ENCODE assay signal across 1 cellular context in the genomic region with DNA sequence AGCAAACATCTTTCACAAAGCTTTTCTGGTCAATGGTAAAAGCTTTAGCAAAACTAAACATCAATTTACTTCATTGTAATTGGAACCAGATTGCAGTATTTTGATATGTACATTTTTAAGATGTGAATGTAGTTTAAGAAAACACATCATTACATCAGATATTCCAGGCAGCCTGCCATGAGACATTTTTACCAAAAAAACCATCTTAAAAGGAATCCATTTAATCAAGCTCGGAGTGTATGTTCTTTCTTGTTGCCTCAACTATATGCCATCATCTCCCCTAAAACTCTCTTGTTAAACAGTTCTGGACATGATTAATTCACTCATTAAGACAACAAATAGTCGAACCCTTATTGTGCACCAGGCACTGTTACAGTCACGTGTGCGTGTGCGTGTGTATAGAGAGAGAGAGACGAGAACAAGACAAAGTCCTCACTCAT.
TF ChIP-seq lines count a peak whose summit lies in the region.

No MANE protein-coding gene starts in this region.

TF ChIP-seq in HCT116, 20 proteins besides CTCF, POLR2A, EP300 and RAD21 (continued from another document):
- TF ChIP-seq, protein P1, sequence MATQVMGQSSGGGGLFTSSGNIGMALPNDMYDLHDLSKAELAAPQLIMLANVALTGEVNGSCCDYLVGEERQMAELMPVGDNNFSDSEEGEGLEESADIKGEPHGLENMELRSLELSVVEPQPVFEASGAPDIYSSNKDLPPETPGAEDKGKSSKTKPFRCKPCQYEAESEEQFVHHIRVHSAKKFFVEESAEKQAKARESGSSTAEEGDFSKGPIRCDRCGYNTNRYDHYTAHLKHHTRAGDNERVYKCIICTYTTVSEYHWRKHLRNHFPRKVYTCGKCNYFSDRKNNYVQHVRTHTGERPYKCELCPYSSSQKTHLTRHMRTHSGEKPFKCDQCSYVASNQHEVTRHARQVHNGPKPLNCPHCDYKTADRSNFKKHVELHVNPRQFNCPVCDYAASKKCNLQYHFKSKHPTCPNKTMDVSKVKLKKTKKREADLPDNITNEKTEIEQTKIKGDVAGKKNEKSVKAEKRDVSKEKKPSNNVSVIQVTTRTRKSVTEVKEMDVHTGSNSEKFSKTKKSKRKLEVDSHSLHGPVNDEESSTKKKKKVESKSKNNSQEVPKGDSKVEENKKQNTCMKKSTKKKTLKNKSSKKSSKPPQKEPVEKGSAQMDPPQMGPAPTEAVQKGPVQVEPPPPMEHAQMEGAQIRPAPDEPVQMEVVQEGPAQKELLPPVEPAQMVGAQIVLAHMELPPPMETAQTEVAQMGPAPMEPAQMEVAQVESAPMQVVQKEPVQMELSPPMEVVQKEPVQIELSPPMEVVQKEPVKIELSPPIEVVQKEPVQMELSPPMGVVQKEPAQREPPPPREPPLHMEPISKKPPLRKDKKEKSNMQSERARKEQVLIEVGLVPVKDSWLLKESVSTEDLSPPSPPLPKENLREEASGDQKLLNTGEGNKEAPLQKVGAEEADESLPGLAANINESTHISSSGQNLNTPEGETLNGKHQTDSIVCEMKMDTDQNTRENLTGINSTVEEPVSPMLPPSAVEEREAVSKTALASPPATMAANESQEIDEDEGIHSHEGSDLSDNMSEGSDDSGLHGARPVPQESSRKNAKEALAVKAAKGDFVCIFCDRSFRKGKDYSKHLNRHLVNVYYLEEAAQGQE (IDR thresholded peaks at IDR 0.05; ENCODE audit: low read depth): no peak
- TF ChIP-seq TCF7L2 (IDR thresholded peaks at IDR 0.05; ENCODE audit: borderline replicate concordance, extremely low read depth, insufficient read depth, insufficient read length) (no peak), YY1 (IDR thresholded peaks at IDR 0.05; ENCODE audit: extremely low read depth, insufficient replicate concordance, low read depth, low read length) (no peak), SP1 (IDR thresholded peaks at IDR 0.05; ENCODE audit: low read depth) (no peak), SIN3A (IDR thresholded peaks at IDR 0.05; ENCODE audit: low read depth) (no peak), CBX3 (IDR thresholded peaks at IDR 0.05; ENCODE audit: low read depth) (no peak), SRF (IDR thresholded peaks at IDR 0.05; ENCODE audit: low read depth) (no peak), CEBPB (IDR thresholded peaks at IDR 0.05; ENCODE audit: low read depth) (no peak), EZH2phosphoT487 (IDR thresholded peaks at IDR 0.05; ENCODE audit: borderline replicate concordance) (no peak), POLR2AphosphoS5 (IDR thresholded peaks at IDR 0.05; ENCODE audit: low read depth, low read length) (no peak), EGR1 (IDR thresholded peaks at IDR 0.05; ENCODE audit: low read depth) (no peak)
- TF ChIP-seq, protein P2, sequence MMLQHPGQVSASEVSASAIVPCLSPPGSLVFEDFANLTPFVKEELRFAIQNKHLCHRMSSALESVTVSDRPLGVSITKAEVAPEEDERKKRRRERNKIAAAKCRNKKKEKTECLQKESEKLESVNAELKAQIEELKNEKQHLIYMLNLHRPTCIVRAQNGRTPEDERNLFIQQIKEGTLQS (IDR thresholded peaks at IDR 0.05): no peak
